8 cellular contexts compared by ENCODE assay signal in genomic region chr1:150321826-150322166, GRCh38.
A peak's percentile ranks its signal among the peaks of the same experiment; 100 is the strongest.
DNase-seq lines count a peak whose midpoint lies in the region; ATAC-seq and TF ChIP-seq lines count a peak whose summit lies in the region.

No MANE protein-coding gene starts in this region.

- H3K4me3 ChIP-seq in BLaER1 treated with 17β-estradiol and CSF1 and Interleukin-3, amounts not matched to agents 10 nM and 100 nM = peak overlapping the region; percentile 78 to 95 (median 88)
- H3K4me3 ChIP-seq in KMS-11 (IDR thresholded peaks at IDR 0.05; ENCODE audit: insufficient read depth, low read depth, low read length) (peak overlapping the region; percentile 97), mucosa of stomach (ENCODE audit: low read length) (peak overlapping the region; percentile 95)

- peak overlapping the region; percentile 98 for H3K27ac Mint-ChIP-seq in central memory CD8-positive, alpha-beta T cell (ENCODE audit: low read depth)

- peaks cover 0 to 43% (median 22%) of the 10 kb centered on the region in 11 experiments; a peak in 14 of 22 replicates for H4K20me1 ChIP-seq in BLaER1 treated with 17β-estradiol and CSF1 and Interleukin-3, amounts not matched to agents 10 nM and 100 nM
- H4K20me1 ChIP-seq in KMS-11 (ENCODE audit: insufficient read depth) = no peaks in the 10 kb centered on the region

- peak overlapping the region; percentile 97 for H3K4me3 Mint-ChIP-seq in central memory CD8-positive, alpha-beta T cell

- peaks cover 25 to 43% (median 38%) of the 10 kb centered on the region in 11 experiments for H3K36me3 ChIP-seq in BLaER1 treated with 17β-estradiol and CSF1 and Interleukin-3, amounts not matched to agents 10 nM and 100 nM
- peaks cover 21% of the 10 kb centered on the region; the same call in 1 of the 2 replicates for H3K36me3 ChIP-seq in KMS-11 (ENCODE audit: insufficient read depth)
- H3K36me3 ChIP-seq in mucosa of stomach (ENCODE audit: control insufficient read depth, insufficient read depth, low read length) = no peaks in the 10 kb centered on the region

- H3K27me3 Mint-ChIP-seq in central memory CD8-positive, alpha-beta T cell = no peaks in the 10 kb centered on the region

- TF ChIP-seq CTCF in KMS-11 (conservative IDR thresholded peaks at IDR 0.05; ENCODE audit: low read depth, low read length) = 0 out of 2 replicates have a peak, but pooled peaks have one; percentile 3

- H3K4me2 ChIP-seq in BLaER1 treated with 17β-estradiol and CSF1 and Interleukin-3, amounts not matched to agents 10 nM and 100 nM = peak overlapping the region; percentile 63 to 94 (median 91)
- peak overlapping the region; percentile 90 for H3K4me2 ChIP-seq in KMS-11

- H3K9me3 ChIP-seq in BLaER1 treated with 17β-estradiol and CSF1 and Interleukin-3, amounts not matched to agents 10 nM and 100 nM (replicated peaks in 1 of 11) = peaks cover 0 to 5% (median 0%) of the 10 kb centered on the region in 11 experiments; a peak in 1 of 22 replicates
- H3K9me3 ChIP-seq in mucosa of stomach (ENCODE audit: control insufficient read depth, low read length) = no peaks in the 10 kb centered on the region

- peak overlapping the region; percentile 88 to 96 (median 92) for H3K9ac ChIP-seq in BLaER1 treated with 17β-estradiol and CSF1 and Interleukin-3, amounts not matched to agents 10 nM and 100 nM
- H3K9ac ChIP-seq in KMS-11 (peak overlapping the region; percentile 77), mucosa of stomach (ENCODE audit: low read length) (peak overlapping the region; percentile 88)

- H3K36me3 Mint-ChIP-seq in central memory CD8-positive, alpha-beta T cell (ENCODE audit: insufficient read depth) = peaks cover 32% of the 10 kb centered on the region

- no peaks in the 10 kb centered on the region for H3K9me3 Mint-ChIP-seq in central memory CD8-positive, alpha-beta T cell

- peak overlapping the region; percentile 78 to 94 (median 91) for H3K27ac ChIP-seq in BLaER1 treated with 17β-estradiol and CSF1 and Interleukin-3, amounts not matched to agents 10 nM and 100 nM
- H3K27ac ChIP-seq in KMS-11 = peak overlapping the region; percentile 67

- ATAC-seq in central memory CD8-positive, alpha-beta T cell (replicated peaks; ENCODE audit: extremely low read depth, poor library complexity, severe bottlenecking) = peak; percentile 37
- ATAC-seq in GM18907 (IDR thresholded peaks at IDR 0.05; ENCODE audit: unreplicated experiment) = no peak

- DNase-seq in central memory CD8-positive, alpha-beta T cell (ENCODE audit: low spot score in 2 of 2) = no peak
- DNase-seq in NCI-H1105 (lab: John Stamatoyannopoulos, UW) = no peak
- no peak for DNase-seq in 8988T
- DNase-seq in AML-193 (lab: John Stamatoyannopoulos, UW) = no peak

- H3K79me2 ChIP-seq in KMS-11 (ENCODE audit: insufficient read depth, low read depth) = peaks cover 56% of the 10 kb centered on the region

- peak overlapping the region; percentile 93 for H2AFZ ChIP-seq in KMS-11 (ENCODE audit: low read depth)

- H3K4me1 Mint-ChIP-seq in central memory CD8-positive, alpha-beta T cell = peaks cover 15% of the 10 kb centered on the region

- H3K4me1 ChIP-seq in BLaER1 treated with 17β-estradiol and CSF1 and Interleukin-3, amounts not matched to agents 10 nM and 100 nM = peaks cover 10 to 25% (median 17%) of the 10 kb centered on the region in 10 experiments
- peaks cover 10% of the 10 kb centered on the region for H3K4me1 ChIP-seq in KMS-11 (ENCODE audit: low read depth, poor library complexity, severe bottlenecking)
- H3K4me1 ChIP-seq in mucosa of stomach (ENCODE audit: control insufficient read depth, insufficient read depth, low read length) = no peaks in the 10 kb centered on the region

- no peaks in the 10 kb centered on the region for H3K27me3 ChIP-seq in BLaER1 treated with 17β-estradiol and CSF1 and Interleukin-3, amounts not matched to agents 10 nM and 100 nM
- H3K27me3 ChIP-seq in KMS-11 (ENCODE audit: insufficient read depth, low read depth) (no peaks in the 10 kb centered on the region), mucosa of stomach (ENCODE audit: control insufficient read depth, insufficient read depth, low read length) (no peaks in the 10 kb centered on the region)
